8 cellular contexts compared by ENCODE assay signal in genomic region chr2:43995733-43996533, GRCh38. TPM values are rescaled to one million over a fixed set of nuclear protein-coding genes. Genes with fewer than 3 reads are reported as not detected.
DNase-seq lines count a peak whose midpoint lies in the region; ATAC-seq, FAIRE-seq and TF ChIP-seq lines count a peak whose summit lies in the region.

Gene LRPPRC, minus strand, starts transcription at chr2:43995989. Its CDS starts 42 bp downstream, at chr2:43995947.

- intact Hi-C loops in right cardiac atrium (cut with DNase I), result no loop called here
- intact Hi-C loops in uterus (cut with DNase I; ENCODE audit: low total_unique reads), result no loop called here

- H3K4me1 Mint-ChIP-seq in astrocyte (ENCODE audit: low read depth, unreplicated experiment), result peaks cover 17% of the 10 kb centered on the region

- H2AFZ ChIP-seq in astrocyte (ENCODE audit: low read depth, low read length), result peak within 1 kb of the TSS; percentile 94

- H3K36me3 ChIP-seq in astrocyte (ENCODE audit: insufficient read depth, low read length), result peaks cover 13% of the 10 kb centered on the region
- no peaks in the 10 kb centered on the region for H3K36me3 ChIP-seq in uterus

- H3K27me3 Mint-ChIP-seq in astrocyte (ENCODE audit: low read depth, unreplicated experiment), result no peaks in the 10 kb centered on the region

- DNase-seq in NCI-H2029 (lab: John Stamatoyannopoulos, UW), result peak; percentile 96
- DNase-seq in T-helper 22 cell (ENCODE audit: low read depth), result peak; percentile 83
- DNase-seq in astrocyte (ENCODE audit: low read depth), result peak; percentile 93
- peak; percentile 94 to 96 (median 96) for DNase-seq in right cardiac atrium
- DNase-seq in pulmonary artery endothelial cell (ENCODE audit: low read depth, low spot score), result peak; percentile 89
- DNase-seq in uterus, result peak; percentile 90 to 96

- H3K4me2 ChIP-seq in astrocyte (ENCODE audit: low read length), result peak within 1 kb of the TSS; percentile 94

- H3K9me3 ChIP-seq in astrocyte (ENCODE audit: insufficient read depth, low read depth, low read length) (no peaks in the 10 kb centered on the region), right cardiac atrium (ENCODE audit: control insufficient read depth, low read length) (no peaks in the 10 kb centered on the region), uterus (no peaks in the 10 kb centered on the region)

- WGBS in right cardiac atrium, result under 1% methylated on average over 64 of the region's 64 CpGs

- peak within 1 kb of the TSS; percentile 100 for H3K27ac Mint-ChIP-seq in astrocyte (ENCODE audit: unreplicated experiment)

- H4K20me1 ChIP-seq in astrocyte (ENCODE audit: insufficient read depth, low read length), result peaks cover 44% of the 10 kb centered on the region

- H3K27me3 ChIP-seq in astrocyte (ENCODE audit: insufficient read depth, low read length) (no peaks in the 10 kb centered on the region), right cardiac atrium (ENCODE audit: control insufficient read depth, insufficient read depth) (no peaks in the 10 kb centered on the region), uterus (no peaks in the 10 kb centered on the region)

- peak; percentile 71 for FAIRE-seq in astrocyte (lab: Jason Lieb, UNC)

- ATAC-seq in GM18502 (IDR thresholded peaks at IDR 0.05; ENCODE audit: poor library complexity, unreplicated experiment), result peak; percentile 93
- ATAC-seq in HG02970 (IDR thresholded peaks at IDR 0.05; ENCODE audit: low FRiP score, unreplicated experiment), result peak; percentile 91
- ATAC-seq in right cardiac atrium, result peak; percentile 98 to 99

- H3K27ac ChIP-seq in astrocyte (ENCODE audit: low read depth, low read length) (peak within 1 kb of the TSS; percentile 93), right cardiac atrium (ENCODE audit: low read length) (peak within 1 kb of the TSS; percentile 54), uterus (peak within 1 kb of the TSS; percentile 75 to 89)

- peaks cover 5% of the 10 kb centered on the region for H3K36me3 Mint-ChIP-seq in astrocyte (ENCODE audit: low read depth, unreplicated experiment)

- H3K9ac ChIP-seq in astrocyte (ENCODE audit: low read length), result peak within 1 kb of the TSS; percentile 93

- TF ChIP-seq POLR2A in uterus (IDR thresholded peaks at IDR 0.05), result peak; percentile 55 to 74

- peaks cover 8% of the 10 kb centered on the region for H3K4me1 ChIP-seq in astrocyte (ENCODE audit: insufficient read depth, low read length)
- H3K4me1 ChIP-seq in right cardiac atrium (ENCODE audit: control insufficient read depth, insufficient read depth, low read length), result peaks cover 3% of the 10 kb centered on the region
- H3K4me1 ChIP-seq in uterus, result peaks cover 0 to 9% of the 10 kb centered on the region in 2 donors

- H3K4me3 ChIP-seq in astrocyte (ENCODE audit: insufficient read depth, low read depth, low read length), result peak within 1 kb of the TSS; percentile 91
- peak within 1 kb of the TSS; percentile 100 for H3K4me3 ChIP-seq in right cardiac atrium (ENCODE audit: low read length)
- H3K4me3 ChIP-seq in uterus, result peak within 1 kb of the TSS; percentile 90 to 99

- peak within 1 kb of the TSS; percentile 97 for H3K4me3 Mint-ChIP-seq in astrocyte (ENCODE audit: unreplicated experiment)

- H3K79me2 ChIP-seq in astrocyte (ENCODE audit: insufficient read depth, low read length), result peaks cover 49% of the 10 kb centered on the region

- peaks cover 3% of the 10 kb centered on the region for H3K9me3 Mint-ChIP-seq in astrocyte (ENCODE audit: unreplicated experiment)

- TF ChIP-seq CTCF in astrocyte (IDR thresholded peaks at IDR 0.05; ENCODE audit: insufficient read depth, low read depth, low read length) (no peak), uterus (IDR thresholded peaks at IDR 0.05) (peak in 2 of 4 experiments; percentile 6 to 29)

RNA-seq across cellular contexts. Expression of gene LRPPRC, which starts in this region (rescaled TPM):
- total RNA-seq in astrocyte (92.7 and 94.9 TPM in 2 replicates), right cardiac atrium (10 to 100 TPM; 73.5 to 83.6 (median 78.4) TPM), pulmonary artery endothelial cell (60.4 and 68.8 TPM in 2 replicates), uterus (10 to 100 TPM; 39.7 to 99.1 (median 71.6) TPM)
- polyA plus RNA-seq in right cardiac atrium, result 32.0 TPM

Comparison
In these comparisons a context has a peak if more than half of its experiments do, and no peak if none do; other contexts are left out.
1. Peak in every context shown above with its lines: DNase-seq, ATAC-seq, H3K4me3 ChIP-seq and H3K27ac ChIP-seq.